ENCODE assay signal across 17 cellular contexts in the genomic region with DNA sequence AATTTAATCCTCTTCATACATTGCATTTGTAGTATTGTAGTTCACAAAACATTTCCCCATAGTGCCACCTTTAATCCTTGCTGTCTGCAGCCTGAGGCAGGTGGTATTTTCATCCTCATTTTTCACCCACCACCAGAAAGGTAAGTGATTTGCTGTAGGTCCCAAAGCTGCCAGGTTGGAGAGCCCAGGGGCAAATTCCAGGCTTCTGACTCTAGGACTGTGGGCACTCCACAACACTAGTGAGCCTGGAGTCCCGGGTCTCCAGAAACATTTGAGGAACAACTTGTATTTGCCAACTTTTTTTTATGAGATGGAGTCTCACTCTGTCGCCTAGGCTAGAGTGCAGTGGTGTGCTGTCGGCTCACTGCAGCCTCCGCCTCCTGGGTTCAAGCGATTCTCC. TPM values are rescaled to one million over a fixed set of nuclear protein-coding genes. Genes with fewer than 3 reads are reported as not detected.
DNase-seq lines count a peak whose midpoint lies in the region; ATAC-seq and TF ChIP-seq lines count a peak whose summit lies in the region.
"Had no signal": no experiment of that assay in that cellular context is flagged by ENCODE, and none has a peak within 500 bp of the region (broad histone marks: within the 10 kb centered on the region; RNA-seq: fewer than 3 reads in every experiment).

No MANE protein-coding gene starts in this region.

- peak overlapping the region in 3 of 10 experiments; percentile 13 to 29 (median 14); a peak in 2 of 20 replicates for H3K4me3 ChIP-seq in BLaER1 treated with 17β-estradiol and CSF1 and Interleukin-3, amounts not matched to agents 10 nM and 100 nM
- H3K4me3 ChIP-seq in H7 (ENCODE audit: insufficient read depth, low read depth, low read length), result no peak overlapping the region
- H3K4me3 ChIP-seq in mucosa of stomach (ENCODE audit: low read length), result no peak overlapping the region
- no peak overlapping the region for H3K4me3 ChIP-seq in coronary artery
- H3K4me3 ChIP-seq: gastroesophageal sphincter, HAP-1, transverse colon had no signal

- H3K36me3 ChIP-seq in BLaER1 treated with 17β-estradiol and CSF1 and Interleukin-3, amounts not matched to agents 10 nM and 100 nM, result peaks cover 25 to 100% (median 88%) of the 10 kb centered on the region in 11 experiments
- H3K36me3 ChIP-seq in H7 (replicated peaks; ENCODE audit: control insufficient read depth, insufficient read depth, low read length) (peaks cover 21% of the 10 kb centered on the region), mucosa of stomach (ENCODE audit: control insufficient read depth, insufficient read depth, low read length) (no peaks in the 10 kb centered on the region)
- H3K36me3 ChIP-seq: neutrophil, transverse colon had no signal

- no peaks in the 10 kb centered on the region for H3K9me3 ChIP-seq in BLaER1 treated with 17β-estradiol and CSF1 and Interleukin-3, amounts not matched to agents 10 nM and 100 nM (replicated peaks in 1 of 11)
- no peaks in the 10 kb centered on the region for H3K9me3 ChIP-seq in mucosa of stomach (ENCODE audit: control insufficient read depth, low read length)
- H3K9me3 ChIP-seq: gastroesophageal sphincter, HAP-1, neutrophil, transverse colon had no signal

- peak overlapping the region in 3 of 11 experiments; percentile 11 to 27 (median 15); a peak in 2 of 22 replicates for H3K27ac ChIP-seq in BLaER1 treated with 17β-estradiol and CSF1 and Interleukin-3, amounts not matched to agents 10 nM and 100 nM
- no peak overlapping the region for H3K27ac ChIP-seq in coronary artery
- H3K27ac ChIP-seq: gastroesophageal sphincter, neutrophil, transverse colon had no signal

- H3K4me2 ChIP-seq in BLaER1 treated with 17β-estradiol and CSF1 and Interleukin-3, amounts not matched to agents 10 nM and 100 nM, result peak overlapping the region; percentile 88 to 99 (median 93)

- H3K4me1 ChIP-seq in BLaER1 treated with 17β-estradiol and CSF1 and Interleukin-3, amounts not matched to agents 10 nM and 100 nM, result peaks cover 78 to 91% (median 88%) of the 10 kb centered on the region in 10 experiments
- peaks cover 21% of the 10 kb centered on the region for H3K4me1 ChIP-seq in mucosa of stomach (ENCODE audit: control insufficient read depth, insufficient read depth, low read length)

- peaks cover 80% of the 10 kb centered on the region for H3K36me3 Mint-ChIP-seq in activated T-helper 17 cell treated with anti-CD3 and anti-CD28 coated beads, Interleukin-2, amount 50 U/mL, for 72 hours (ENCODE audit: low read depth)

- no peaks in the 10 kb centered on the region for H3K27me3 ChIP-seq in BLaER1 treated with 17β-estradiol and CSF1 and Interleukin-3, amounts not matched to agents 10 nM and 100 nM
- no peaks in the 10 kb centered on the region for H3K27me3 ChIP-seq in H7 (ENCODE audit: control insufficient read depth, insufficient read depth, low read length)
- H3K27me3 ChIP-seq in mucosa of stomach (ENCODE audit: control insufficient read depth, insufficient read depth, low read length), result no peaks in the 10 kb centered on the region
- H3K27me3 ChIP-seq: gastroesophageal sphincter, neutrophil, transverse colon had no signal

- H3K9ac ChIP-seq in BLaER1 treated with 17β-estradiol and CSF1 and Interleukin-3, amounts not matched to agents 10 nM and 100 nM, result peak overlapping the region in 9 of 11 experiments; percentile 1 to 100 (median 10); a peak in 10 of 22 replicates
- peak overlapping the region; percentile 28 for H3K9ac ChIP-seq in mucosa of stomach (ENCODE audit: low read length)

- no peak for TF ChIP-seq CTCF in coronary artery (IDR thresholded peaks at IDR 0.05)

- ATAC-seq in activated T-helper 17 cell treated with anti-CD3 and anti-CD28 coated beads, Interleukin-2, amount 50 U/mL, for 72 hours (replicated peaks), result no peak
- ATAC-seq: gastroesophageal sphincter, sciatic nerve had no signal

- H3K9me3 Mint-ChIP-seq in activated T-helper 17 cell treated with anti-CD3 and anti-CD28 coated beads, Interleukin-2, amount 50 U/mL, for 72 hours, result no peaks in the 10 kb centered on the region
- H3K9me3 Mint-ChIP-seq: activated CD4-positive, alpha-beta memory T cell treated with anti-CD3 and anti-CD28 coated beads, Interleukin-2, amount 10 ng/mL, durations not matched to agents 7 days and 5 days had no signal

- peak; percentile 7 for DNase-seq in H7
- DNase-seq in foreskin melanocyte, result no peak
- no peak for DNase-seq in coronary artery (ENCODE audit: low spot score)
- no peak for DNase-seq in activated gamma-delta T cell treated with Interleukin-2 at 50 U/mL for 16 hours
- DNase-seq in NCI-H1092 (lab: John Stamatoyannopoulos, UW), result no peak
- DNase-seq: activated CD4-positive, alpha-beta memory T cell treated with anti-CD3 and anti-CD28 coated beads, Interleukin-2, amount 10 ng/mL, durations not matched to agents 7 days and 5 days; AML-193; SIG-M5; stimulated activated CD4-positive, alpha-beta T cell treated with anti-CD3 and anti-CD28 coated beads, Interleukin-4, amount 100 ng/mL, for 1 hour; transverse colon had no signal

- H3K4me3 Mint-ChIP-seq in activated T-helper 17 cell treated with anti-CD3 and anti-CD28 coated beads, Interleukin-2, amount 50 U/mL, for 72 hours, result peak overlapping the region; percentile 41
- H3K4me3 Mint-ChIP-seq: activated CD4-positive, alpha-beta memory T cell treated with anti-CD3 and anti-CD28 coated beads, Interleukin-2, amount 10 ng/mL, durations not matched to agents 7 days and 5 days had no signal

- H3K4me1 Mint-ChIP-seq in activated T-helper 17 cell treated with anti-CD3 and anti-CD28 coated beads, Interleukin-2, amount 50 U/mL, for 72 hours, result peaks cover 38% of the 10 kb centered on the region

- peak overlapping the region; percentile 50 for H3K27ac Mint-ChIP-seq in activated T-helper 17 cell treated with anti-CD3 and anti-CD28 coated beads, Interleukin-2, amount 50 U/mL, for 72 hours
- H3K27ac Mint-ChIP-seq: activated CD4-positive, alpha-beta memory T cell treated with anti-CD3 and anti-CD28 coated beads, Interleukin-2, amount 10 ng/mL, durations not matched to agents 7 days and 5 days had no signal

- no peaks in the 10 kb centered on the region for H3K27me3 Mint-ChIP-seq in activated T-helper 17 cell treated with anti-CD3 and anti-CD28 coated beads, Interleukin-2, amount 50 U/mL, for 72 hours
- H3K27me3 Mint-ChIP-seq: activated CD4-positive, alpha-beta memory T cell treated with anti-CD3 and anti-CD28 coated beads, Interleukin-2, amount 10 ng/mL, durations not matched to agents 7 days and 5 days had no signal

- H4K20me1 ChIP-seq in BLaER1 treated with 17β-estradiol and CSF1 and Interleukin-3, amounts not matched to agents 10 nM and 100 nM, result peaks cover 100% of the 10 kb centered on the region in 11 experiments

RNA-seq across cellular contexts. Expression of gene ILF3, which starts 6.2 kb away (rescaled TPM):
- 354 and 378 TPM in 2 replicates for total RNA-seq in H7 (2014; rRNA removed; shearing (Covaris generic))
- 100 to 1,000 TPM; 286 to 439 TPM for total RNA-seq in activated T-helper 17 cell treated with anti-CD3 and anti-CD28 coated beads, Interleukin-2, amount 50 U/mL, for 72 hours

RNA-seq across cellular contexts. Expression of gene SLC44A2, which starts 35.0 kb away (rescaled TPM):
- 39.4 and 43.0 TPM in 2 replicates for total RNA-seq in H7 (2014; rRNA removed; shearing (Covaris generic))
- 10 to 100 TPM; 64.8 to 84.9 TPM for total RNA-seq in activated T-helper 17 cell treated with anti-CD3 and anti-CD28 coated beads, Interleukin-2, amount 50 U/mL, for 72 hours

RNA-seq across cellular contexts. Expression of gene QTRT1, which starts 40.9 kb away (rescaled TPM):
- 52.4 and 64.9 TPM in 2 replicates for total RNA-seq in H7 (2014; rRNA removed; shearing (Covaris generic))
- total RNA-seq in activated T-helper 17 cell treated with anti-CD3 and anti-CD28 coated beads, Interleukin-2, amount 50 U/mL, for 72 hours, result 10 to 100 TPM; 36.9 to 61.3 TPM

RNA-seq across cellular contexts. Expression of gene DNM2, which starts 57.5 kb away (rescaled TPM):
- total RNA-seq in H7 (2014; rRNA removed; shearing (Covaris generic)), result 77.6 and 89.9 TPM in 2 replicates
- 100 to 1,000 TPM; 185 to 209 TPM for total RNA-seq in activated T-helper 17 cell treated with anti-CD3 and anti-CD28 coated beads, Interleukin-2, amount 50 U/mL, for 72 hours
